10 cellular contexts compared by ENCODE assay signal in genomic region chr10:35453855-35454532, GRCh38.
DNase-seq lines count a peak whose midpoint lies in the region; ATAC-seq and TF ChIP-seq lines count a peak whose summit lies in the region.
"Had no signal": no experiment of that assay in that cellular context is flagged by ENCODE, and none has a peak within 500 bp of the region (broad histone marks: within the 10 kb centered on the region; RNA-seq: fewer than 3 reads in every experiment).

No MANE protein-coding gene starts in this region.

- peak; percentile 73 to 90 (median 84) for ATAC-seq in right lobe of liver
- ATAC-seq in thoracic aorta (ENCODE audit: insufficient number of reproducible peaks, low FRiP score, low read depth): no peak
- ATAC-seq in GM19397 (IDR thresholded peaks at IDR 0.05; ENCODE audit: unreplicated experiment): no peak
- no peak for ATAC-seq in HG03139 (IDR thresholded peaks at IDR 0.05; ENCODE audit: unreplicated experiment)
- ATAC-seq: stimulated activated naive CD8-positive, alpha-beta T cell treated with anti-CD3 and anti-CD28 coated beads, Interleukin-15, amount 100 ng/mL, for 72 hours had no signal

- H3K9me3 ChIP-seq in right lobe of liver (no peaks in the 10 kb centered on the region), thoracic aorta (no peaks in the 10 kb centered on the region)

- H3K4me3 ChIP-seq in NB4 (ENCODE audit: low read depth, low read length) (no peak overlapping the region), right lobe of liver (peak overlapping the region in 2 of 3 donors; percentile 5 to 24), thoracic aorta (peak overlapping the region; percentile 40)

- DNase-seq in NB4 (ENCODE audit: low read depth): peak; percentile 46
- DNase-seq in dedifferentiated amniotic fluid mesenchymal stem cell (ENCODE audit: extremely low spot score): peak; percentile 64
- DNase-seq in right lobe of liver: peak; percentile 55 to 77 (median 74)
- no peak for DNase-seq in thoracic aorta (ENCODE audit: low spot score)
- no peak for DNase-seq in NCI-H2196 (lab: John Stamatoyannopoulos, UW; ENCODE audit: unreplicated experiment)
- DNase-seq: activated CD4-positive, alpha-beta T cell treated with anti-CD3 and anti-CD28 coated beads, Interleukin-2, amount 10 ng/mL, durations not matched to agents 7 days and 5 days; RPMI8226; stimulated activated naive CD8-positive, alpha-beta T cell treated with anti-CD3 and anti-CD28 coated beads, Interleukin-15, amount 100 ng/mL, for 72 hours had no signal

- TF ChIP-seq CTCF in NB4 (IDR thresholded peaks at IDR 0.05; ENCODE audit: low read depth, low read length): no peak
- no peak for TF ChIP-seq CTCF in right lobe of liver (IDR thresholded peaks at IDR 0.05)
- TF ChIP-seq CTCF in thoracic aorta (IDR thresholded peaks at IDR 0.05): no peak

- WGBS in right lobe of liver (ENCODE audit: insufficient coverage, low coverage, low lambda C conversion rate, missing lambda C conversion rate): 13% methylated on average over 12 of the region's 12 CpGs

- H3K27me3 ChIP-seq in right lobe of liver (no peaks in the 10 kb centered on the region), thoracic aorta (replicated peaks; ENCODE audit: insufficient read depth) (no peaks in the 10 kb centered on the region)

- intact Hi-C loops in right lobe of liver (cut with DNase I): no loop called here

- peaks cover 0 to 52% (median 10%) of the 10 kb centered on the region in 4 donors for H3K4me1 ChIP-seq in right lobe of liver
- H3K4me1 ChIP-seq in thoracic aorta (ENCODE audit: control insufficient read depth in 1 of 2, low read depth in 2 of 2): peaks cover 53 to 75% of the 10 kb centered on the region in 2 donors

- H3K27ac ChIP-seq in right lobe of liver: peak overlapping the region; percentile 3 to 38 (median 35)
- H3K27ac ChIP-seq in thoracic aorta: no peak overlapping the region

- H3K36me3 ChIP-seq in right lobe of liver (no peaks in the 10 kb centered on the region), thoracic aorta (no peaks in the 10 kb centered on the region)

- TF ChIP-seq POLR2A in NB4 (IDR thresholded peaks at IDR 0.05; ENCODE audit: extremely low read depth, insufficient read length) (no peak), right lobe of liver (IDR thresholded peaks at IDR 0.05) (no peak)

Comparison
In these comparisons a context has a peak if more than half of its experiments do, and no peak if none do; other contexts are left out.
1. DNase-seq: peak in NB4 (single experiment), dedifferentiated amniotic fluid mesenchymal stem cell (single experiment) and right lobe of liver (3 of 3); none in thoracic aorta (single experiment) and NCI-H2196 (single experiment).
2. ATAC-seq: peak in right lobe of liver (4 of 4); none in thoracic aorta (single experiment), GM19397 (single experiment) and HG03139 (single experiment).
3. H3K27ac ChIP-seq: peak in right lobe of liver (3 of 3); none in thoracic aorta (0 of 2).